In the genomic region with DNA sequence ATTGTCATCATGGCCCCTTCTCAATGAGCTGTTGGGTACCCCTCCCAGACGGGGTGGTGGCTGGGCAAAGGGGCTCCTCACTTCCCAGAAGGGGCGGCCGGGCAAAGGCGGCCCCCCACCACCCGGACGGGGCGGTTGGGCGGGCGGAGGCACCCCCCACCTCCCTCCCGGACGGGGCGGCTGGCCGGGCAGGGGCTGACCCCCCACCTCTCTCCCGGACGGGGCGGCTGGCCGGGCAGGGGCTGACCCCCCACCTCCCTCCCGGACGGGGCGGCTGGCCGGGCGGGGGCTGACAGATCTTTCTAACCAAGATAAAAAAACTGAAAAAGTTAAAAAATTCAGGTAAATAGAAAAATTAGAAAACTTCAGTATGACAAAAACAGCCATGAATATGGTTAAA, we compare ENCODE assay signal across 4 cellular contexts. TPM values are rescaled to one million over a fixed set of nuclear protein-coding genes. Genes with fewer than 3 reads are reported as not detected.
"Had no signal": no experiment of that assay in that cellular context is flagged by ENCODE, and none has a peak within 500 bp of the region (broad histone marks: within the 10 kb centered on the region; RNA-seq: fewer than 3 reads in every experiment).

No MANE protein-coding gene starts in this region.

RNA-seq across cellular contexts. Expression of gene MEFV, which starts 14.8 kb away (rescaled TPM):
- total RNA-seq: PC-9, SJCRH30, SJSA1, SK-MEL-5 had no signal
